1 cellular context compared by ENCODE assay signal in genomic region chr5:148186248-148187003, GRCh38.
TF ChIP-seq lines count a peak whose summit lies in the region.

No MANE protein-coding gene starts in this region.

TF ChIP-seq in GM12878, 131 proteins besides CTCF, POLR2A, EP300 and RAD21:
- TF ChIP-seq POU2F2 (IDR thresholded peaks at IDR 0.05; ENCODE audit: borderline replicate concordance, low read depth, low read length) (no peak), CEBPZ (IDR thresholded peaks at IDR 0.05; ENCODE audit: low read depth, low read length) (no peak), JUNB (IDR thresholded peaks at IDR 0.05) (0 out of 2 replicates have a peak, but pooled peaks have one; percentile 15), FOXM1 (IDR thresholded peaks at IDR 0.05; ENCODE audit: low read depth, low read length) (no peak), E4F1 (IDR thresholded peaks at IDR 0.05; ENCODE audit: borderline replicate concordance, partially characterized antibody) (no peak), BMI1 (IDR thresholded peaks at IDR 0.05; ENCODE audit: borderline replicate concordance) (no peak)
